Comparison of ENCODE assay signal across 1 cellular context in genomic region chr16:5982979-5983378, GRCh38.
TF ChIP-seq lines count a peak whose summit lies in the region.

No MANE protein-coding gene starts in this region.

TF ChIP-seq in GM23338, 12 proteins besides CTCF, POLR2A, EP300 and RAD21 (continued from another document):
- TF ChIP-seq ETS1 (IDR thresholded peaks at IDR 0.05) = no peak
- TF ChIP-seq ZNF114 (CRISPR knock-in tag; IDR thresholded peaks at IDR 0.05) = no peak
- TF ChIP-seq STAT1 (IDR thresholded peaks at IDR 0.05; ENCODE audit: unreplicated experiment) = no peak
- no peak for TF ChIP-seq ZNF462 (CRISPR knock-in tag; IDR thresholded peaks at IDR 0.05)
- TF ChIP-seq REST (IDR thresholded peaks at IDR 0.05; ENCODE audit: unreplicated experiment) = no peak
- TF ChIP-seq NANOG (IDR thresholded peaks at IDR 0.05; ENCODE audit: borderline replicate concordance) = no peak
TF ChIP-seq in GM23338: peak in this region for 0.
